Comparison of ENCODE assay signal across 8 cellular contexts in genomic region chr6:153130515-153131036, GRCh38. TPM values are rescaled to one million over a fixed set of nuclear protein-coding genes. Genes with fewer than 3 reads are reported as not detected.
A peak's percentile ranks its signal among the peaks of the same experiment; 100 is the strongest.
DNase-seq lines count a peak whose midpoint lies in the region; ATAC-seq, FAIRE-seq and TF ChIP-seq lines count a peak whose summit lies in the region.

No MANE protein-coding gene starts in this region.

- peaks cover 3% of the 10 kb centered on the region for H3K79me2 ChIP-seq in astrocyte (ENCODE audit: insufficient read depth, low read length)

- 0% methylated on average over 2 of the region's 54 CpGs for WGBS in A549 (ENCODE audit: missing lambda C conversion rate)

- H3K9me3 Mint-ChIP-seq in astrocyte (ENCODE audit: unreplicated experiment) (peaks cover 4% of the 10 kb centered on the region), immature natural killer cell (no peaks in the 10 kb centered on the region)

- FAIRE-seq in A549 (lab: Jason Lieb, UNC) (no peak), astrocyte (lab: Jason Lieb, UNC) (no peak)

- CTCF ChIA-PET in A549 (lab: Yijun Ruan, JAX), result no interaction called here

- no peak for TF ChIP-seq EP300 in A549 (IDR thresholded peaks at IDR 0.05)

- H3K4me3 Mint-ChIP-seq in astrocyte (ENCODE audit: unreplicated experiment) (peak overlapping the region; percentile 98), immature natural killer cell (peak overlapping the region; percentile 88 to 98 (median 89))

- H3K27me3 Mint-ChIP-seq in astrocyte (ENCODE audit: low read depth, unreplicated experiment), result peaks cover 6% of the 10 kb centered on the region
- H3K27me3 Mint-ChIP-seq in immature natural killer cell (ENCODE audit: low read depth in 3 of 3), result peaks cover 3 to 7% (median 6%) of the 10 kb centered on the region in 3 donors

- H3K27ac Mint-ChIP-seq in astrocyte (ENCODE audit: unreplicated experiment) (peak overlapping the region; percentile 62), immature natural killer cell (peak overlapping the region in 5 of 6 donors; percentile 1 to 71 (median 59))

- peak overlapping the region; percentile 95 for H3K4me2 ChIP-seq in A549
- peak overlapping the region; percentile 99 for H3K4me2 ChIP-seq in astrocyte (ENCODE audit: low read length)

- peaks cover 2% of the 10 kb centered on the region for H3K4me1 Mint-ChIP-seq in astrocyte (ENCODE audit: low read depth, unreplicated experiment)
- H3K4me1 Mint-ChIP-seq in immature natural killer cell, result peaks cover 44 to 55% of the 10 kb centered on the region in 2 donors

- no peaks in the 10 kb centered on the region for H3K9me3 ChIP-seq in A549
- H3K9me3 ChIP-seq in astrocyte (ENCODE audit: insufficient read depth, low read depth, low read length), result no peaks in the 10 kb centered on the region

- peak; percentile 60 to 67 for ATAC-seq in A549
- ATAC-seq in GM18519 (IDR thresholded peaks at IDR 0.05; ENCODE audit: low FRiP score, unreplicated experiment), result peak; percentile 3
- ATAC-seq in HG03135 (IDR thresholded peaks at IDR 0.05; ENCODE audit: unreplicated experiment), result peak; percentile 21
- no peak for ATAC-seq in stimulated activated naive CD8-positive, alpha-beta T cell treated with anti-CD3 and anti-CD28 coated beads, Interleukin-15, Interleukin-2, amounts not matched to agents 100 U/mL and 50 U/mL, for 24 hours

- no peaks in the 10 kb centered on the region for H3K27me3 ChIP-seq in astrocyte (ENCODE audit: insufficient read depth, low read length)

- TF ChIP-seq POLR2A in A549 (IDR thresholded peaks at IDR 0.05; ENCODE audit: low read length), result no peak

- H4K20me1 ChIP-seq in astrocyte (ENCODE audit: insufficient read depth, low read length), result no peaks in the 10 kb centered on the region

- POLR2A ChIA-PET in A549 (lab: Yijun Ruan, JAX), result no interaction called here

- no peaks in the 10 kb centered on the region for H3K36me3 Mint-ChIP-seq in astrocyte (ENCODE audit: low read depth, unreplicated experiment)
- H3K36me3 Mint-ChIP-seq in immature natural killer cell, result no peaks in the 10 kb centered on the region

- peaks cover 18% of the 10 kb centered on the region for H3K4me1 ChIP-seq in A549
- no peaks in the 10 kb centered on the region for H3K4me1 ChIP-seq in astrocyte (ENCODE audit: insufficient read depth, low read length)

- no peak for TF ChIP-seq CTCF in A549 (IDR thresholded peaks at IDR 0.05)
- no peak for TF ChIP-seq CTCF in astrocyte (IDR thresholded peaks at IDR 0.05; ENCODE audit: insufficient read depth, low read depth, low read length)

- H3K36me3 ChIP-seq in astrocyte (ENCODE audit: insufficient read depth, low read length), result no peaks in the 10 kb centered on the region

- H3K9ac ChIP-seq in astrocyte (ENCODE audit: low read length), result peak overlapping the region; percentile 83

- DNase-seq in A549 (ENCODE audit: low read depth in 1 of 2, low spot score in 1 of 2) (no peak), astrocyte (ENCODE audit: low read depth) (no peak), immature natural killer cell (peak in 1 of 3 donors; percentile 18), SIG-M5 (lab: John Stamatoyannopoulos, UW) (no peak), DMS114 treated with DMSO at 0.1 percent for 48 hours (lab: John Stamatoyannopoulos, UW; ENCODE audit: unreplicated experiment) (no peak)
- peak; percentile 3 for DNase-seq in stimulated activated naive CD8-positive, alpha-beta T cell treated with anti-CD3 and anti-CD28 coated beads, Interleukin-15, Interleukin-2, amounts not matched to agents 100 U/mL and 50 U/mL, for 24 hours

- H3K27ac ChIP-seq in A549 (peak overlapping the region; percentile 85 to 98), astrocyte (ENCODE audit: low read depth, low read length) (peak overlapping the region; percentile 36)

- H2AFZ ChIP-seq in astrocyte (ENCODE audit: low read depth, low read length), result peak overlapping the region; percentile 98

- TF ChIP-seq RAD21 in A549 (conservative IDR thresholded peaks at IDR 0.05 in 1 of 2, IDR thresholded peaks at IDR 0.05 in 1 of 2), result no peak

- H3K4me3 ChIP-seq in A549 (peak overlapping the region; percentile 94), astrocyte (ENCODE audit: insufficient read depth, low read depth, low read length) (peak overlapping the region; percentile 91)

TF ChIP-seq in A549, 52 proteins besides CTCF, POLR2A, EP300 and RAD21:
- no peak for TF ChIP-seq PBX3 (IDR thresholded peaks at IDR 0.05)
- TF ChIP-seq PHF8 (IDR thresholded peaks at IDR 0.05; ENCODE audit: borderline replicate concordance, low read depth), result peak; percentile 32; the same call in 1 of the 2 replicates

RNA-seq across cellular contexts. Expression of gene RGS17, which starts 0.5 kb away (rescaled TPM):
- 9.5 and 9.8 TPM in 2 replicates for polyA plus RNA-seq in A549 (2011; rRNA removed)
- polyA plus RNA-seq in A549 (2012; cell fraction: cytosol; rRNA removed), result 1.9 TPM in 2 replicates
- polyA plus RNA-seq in A549 (2012; cell fraction: nucleus; rRNA removed), result 1.1 and 1.9 TPM in 2 replicates
- polyA plus RNA-seq in A549 (2017; fragmentation: RNase III; extraction: RNeasy Plus Mini Kit Qiagen cat#74134 plus additional on column Dnase treatment), result 2.5 to 3.2 TPM (median 2.5 TPM) in 3 replicates
- 2.7 and 4.2 TPM in 2 replicates for polyA minus RNA-seq in A549 (2011; rRNA and poly(A)+ RNA removed)
- total RNA-seq in astrocyte, result 3.4 and 3.7 TPM in 2 replicates
- 1 to 10 TPM in 1 of 3 donors, under 1 TPM in 1, not detected in 1; 0.82 to 3.5 TPM for polyA plus RNA-seq in immature natural killer cell
